Comparison of ENCODE assay signal across 9 cellular contexts in the genomic region with DNA sequence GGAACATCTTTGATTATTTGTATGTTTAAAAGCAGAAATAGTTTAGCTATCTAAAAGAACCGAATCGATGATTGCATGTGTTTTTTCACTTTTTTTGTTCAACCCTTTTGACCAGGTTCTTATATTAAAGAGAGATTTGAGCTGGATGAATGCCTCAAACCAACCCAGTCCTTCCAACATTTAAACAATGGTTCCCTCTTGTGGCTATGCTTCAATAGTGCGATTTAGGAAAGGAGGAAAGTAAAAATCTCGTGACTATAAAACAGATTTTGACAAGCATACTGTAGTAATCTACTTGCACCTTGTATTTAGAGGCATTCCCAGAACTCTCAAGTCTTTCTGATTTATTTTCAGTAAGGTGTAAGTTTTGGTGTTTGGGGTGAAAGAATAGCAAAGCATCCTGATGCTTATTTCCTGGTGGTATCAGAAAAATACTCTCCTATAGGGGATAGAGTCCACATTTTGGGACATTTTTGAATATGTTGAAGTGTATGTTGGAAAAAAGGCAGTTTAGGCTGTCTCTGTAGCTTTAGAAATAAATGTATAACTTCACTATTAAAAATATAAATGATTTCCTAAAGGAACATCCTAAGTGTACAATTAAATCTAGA.
A peak's percentile ranks its signal among the peaks of the same experiment; 100 is the strongest.
DNase-seq lines count a peak whose midpoint lies in the region; ATAC-seq, FAIRE-seq and TF ChIP-seq lines count a peak whose summit lies in the region.
"Had no signal": no experiment of that assay in that cellular context is flagged by ENCODE, and none has a peak within 500 bp of the region (broad histone marks: within the 10 kb centered on the region; RNA-seq: fewer than 3 reads in every experiment).

No MANE protein-coding gene starts in this region.

- H3K4me2 ChIP-seq in Karpas-422 (ENCODE audit: low read depth, low read length, poor library complexity, severe bottlenecking): no peak overlapping the region

- no peak overlapping the region for H3K27ac ChIP-seq in Karpas-422 (ENCODE audit: low read length)
- H3K27ac ChIP-seq in Panc1 (ENCODE audit: low read length): no peak overlapping the region

- FAIRE-seq in endometrium (lab: Jason Lieb, UNC): peak; percentile 90

- no peaks in the 10 kb centered on the region for H3K9me3 ChIP-seq in Karpas-422 (ENCODE audit: low read length)
- H3K9me3 ChIP-seq in Panc1 (ENCODE audit: control insufficient read depth, insufficient read depth, low read depth, low read length): no peaks in the 10 kb centered on the region

- DNase-seq in GM03348 (ENCODE audit: low spot score) (peak; percentile 11), Karpas-422 (peak; percentile 61), Panc1 (ENCODE audit: low read depth, low spot score) (no peak), progenitor cell of endocrine pancreas (ENCODE audit: low spot score, unreplicated experiment) (no peak), dermis blood vessel endothelial cell (no peak)
- DNase-seq in stimulated activated CD4-positive, alpha-beta T cell treated with anti-CD3 and anti-CD28 coated beads, Interleukin-2, amount 100 ng/mL, for 48 hours: no peak
- DNase-seq: IMR-90 had no signal

- H3K27me3 ChIP-seq in Karpas-422 (ENCODE audit: low read length) (no peaks in the 10 kb centered on the region), Panc1 (ENCODE audit: control insufficient read depth, insufficient read depth, low read length) (no peaks in the 10 kb centered on the region; the same call in 1 of the 2 replicates)

- H2AFZ ChIP-seq in Karpas-422 (ENCODE audit: low read length): no peak overlapping the region

- no peaks in the 10 kb centered on the region for H3K9me2 ChIP-seq in Karpas-422 (replicated peaks; ENCODE audit: insufficient read depth, low read length)

- no peaks in the 10 kb centered on the region for H3K36me3 Mint-ChIP-seq in progenitor cell of endocrine pancreas (ENCODE audit: insufficient read depth)

- CTCF ChIA-PET in Panc1 (lab: Charles Lee): no interaction called here

- POLR2A ChIA-PET in Panc1 (lab: Charles Lee): no interaction called here

- no peaks in the 10 kb centered on the region for H3K4me1 ChIP-seq in Karpas-422 (ENCODE audit: low read length)
- H3K4me1 ChIP-seq in Panc1 (ENCODE audit: control insufficient read depth, insufficient read depth, low read length): no peaks in the 10 kb centered on the region

- H3K36me3 ChIP-seq in Karpas-422 (ENCODE audit: insufficient read depth, low read length): no peaks in the 10 kb centered on the region
- no peaks in the 10 kb centered on the region for H3K36me3 ChIP-seq in Panc1 (ENCODE audit: control insufficient read depth, insufficient read depth, low read length)

- no peaks in the 10 kb centered on the region for H3K79me2 ChIP-seq in Karpas-422 (ENCODE audit: low read length)

- no peaks in the 10 kb centered on the region for H3K9me3 Mint-ChIP-seq in progenitor cell of endocrine pancreas (ENCODE audit: low read depth)

- H3K27me3 Mint-ChIP-seq in progenitor cell of endocrine pancreas: no peaks in the 10 kb centered on the region

- H3K4me3 ChIP-seq in Karpas-422 (ENCODE audit: low read length): no peak overlapping the region
- no peak overlapping the region for H3K4me3 ChIP-seq in Panc1 (ENCODE audit: low read depth in 2 of 2, low read length in 2 of 2)

- intact Hi-C loops in Panc1 (cut with micrococcal nuclease; ENCODE audit: unreplicated experiment): loop anchor here (2.0 to 5.0 kb wide), 3 partner anchors 142 to 601 kb away; no protein-coding TSS in a partner anchor

- ATAC-seq in Panc1 (peak; percentile 60; the same call in 1 of the 2 replicates), GM19463 (IDR thresholded peaks at IDR 0.05; ENCODE audit: unreplicated experiment) (no peak)

- H3K4me3 Mint-ChIP-seq in progenitor cell of endocrine pancreas (ENCODE audit: low read depth): no peak overlapping the region

- no peak overlapping the region for H3K27ac Mint-ChIP-seq in progenitor cell of endocrine pancreas

- peak; percentile 55; the same call in 1 of the 2 replicates for TF ChIP-seq CTCF in Panc1 (IDR thresholded peaks at IDR 0.05)
- peak; percentile 86 for TF ChIP-seq CTCF in progenitor cell of endocrine pancreas (IDR thresholded peaks at IDR 0.05; ENCODE audit: unreplicated experiment)

- no peaks in the 10 kb centered on the region for H4K20me1 ChIP-seq in Karpas-422 (ENCODE audit: insufficient read depth, low read depth, low read length)

- in situ Hi-C loops in Panc1 (cut with HindIII; ENCODE audit: low pct_unique_long_range_greater_than_20kb, low sequenced_read_pairs): no loop called here

- H3K9ac ChIP-seq in Karpas-422 (ENCODE audit: low read length): no peak overlapping the region

- BruUV-seq in Panc1 (replicated peaks; lab: Mats Ljungman, UMichigan): no TSS peak

- peaks cover 4% of the 10 kb centered on the region for H3K4me1 Mint-ChIP-seq in progenitor cell of endocrine pancreas (ENCODE audit: low read depth)

Comparison
In these comparisons a context has a peak if more than half of its experiments do, and no peak if none do; other contexts are left out.
1. DNase-seq: peak in GM03348 (single experiment) and Karpas-422 (single experiment); none in Panc1 (single experiment), progenitor cell of endocrine pancreas (single experiment), dermis blood vessel endothelial cell (single experiment) and stimulated activated CD4-positive, alpha-beta T cell treated with anti-CD3 and anti-CD28 coated beads, Interleukin-2, amount 100 ng/mL, for 48 hours (0 of 2).